In genomic region chr1:21077085-21077484, GRCh38 we compare ENCODE assay signal across 15 cellular contexts.
DNase-seq lines count a peak whose midpoint lies in the region; ATAC-seq lines count a peak whose summit lies in the region.
"Had no signal": no experiment of that assay in that cellular context is flagged by ENCODE, and none has a peak within 500 bp of the region (broad histone marks: within the 10 kb centered on the region; RNA-seq: fewer than 3 reads in every experiment).

No MANE protein-coding gene starts in this region.

- no peak overlapping the region for H4K91ac ChIP-seq in mesenchymal stem cell (ENCODE audit: low read length)

- H3K9me3 ChIP-seq in mesenchymal stem cell (ENCODE audit: control insufficient read depth, low read length) = no peaks in the 10 kb centered on the region
- H3K9me3 ChIP-seq: esophagus muscularis mucosa, spleen, vagina had no signal

- peaks cover 3% of the 10 kb centered on the region for H3K4me1 ChIP-seq in mesenchymal stem cell (ENCODE audit: control insufficient read depth, insufficient read depth, low read depth, low read length)

- no peak overlapping the region for H3K4me3 ChIP-seq in mesenchymal stem cell (ENCODE audit: insufficient read depth in 1 of 2, low read depth in 1 of 2, low read length in 2 of 2)
- H3K4me3 ChIP-seq: esophagus muscularis mucosa, spleen, vagina had no signal

- H2BK12ac ChIP-seq in mesenchymal stem cell (ENCODE audit: low read length in 2 of 2) = no peak overlapping the region

- H3K36me3 ChIP-seq in mesenchymal stem cell (ENCODE audit: control insufficient read depth in 1 of 2, insufficient read depth in 2 of 2, low read depth in 1 of 2, low read length in 2 of 2) = peaks cover 3 to 9% of the 10 kb centered on the region in 2 experiments
- H3K36me3 ChIP-seq: vagina had no signal

- H4K8ac ChIP-seq in mesenchymal stem cell (ENCODE audit: low read length) = no peak overlapping the region

- H2BK15ac ChIP-seq in mesenchymal stem cell (ENCODE audit: low read depth, poor library complexity, severe bottlenecking) = no peak overlapping the region

- no peak overlapping the region for H2AFZ ChIP-seq in mesenchymal stem cell (ENCODE audit: low read depth, low read length)

- H3K27me3 ChIP-seq in mesenchymal stem cell (ENCODE audit: control insufficient read depth in 1 of 2, insufficient read depth in 1 of 2, low read length in 2 of 2) = no peaks in the 10 kb centered on the region
- H3K27me3 ChIP-seq: esophagus muscularis mucosa, spleen, vagina had no signal

- no peak overlapping the region for H2BK5ac ChIP-seq in mesenchymal stem cell (ENCODE audit: low read depth, low read length, poor library complexity, severe bottlenecking)

- H3K14ac ChIP-seq in mesenchymal stem cell (ENCODE audit: low read length in 2 of 2) = no peak overlapping the region

- no peak overlapping the region for H3K27ac ChIP-seq in mesenchymal stem cell (ENCODE audit: low read length, poor library complexity, severe bottlenecking)
- H3K27ac ChIP-seq: esophagus muscularis mucosa, vagina, VCaP had no signal

- no peak overlapping the region for H2BK120ac ChIP-seq in mesenchymal stem cell (ENCODE audit: low read depth, low read length)

- ATAC-seq in HG03354 (IDR thresholded peaks at IDR 0.05; ENCODE audit: poor library complexity, severe bottlenecking, unreplicated experiment) = no peak

- no peak overlapping the region for H2AK5ac ChIP-seq in mesenchymal stem cell (ENCODE audit: low read length, severe bottlenecking)

- no peak overlapping the region for H3K4ac ChIP-seq in mesenchymal stem cell (ENCODE audit: low read depth in 1 of 2, low read length in 2 of 2)

- no peak overlapping the region for H3K23ac ChIP-seq in mesenchymal stem cell (ENCODE audit: low read length in 2 of 2)

- peaks cover 13% of the 10 kb centered on the region for H3K79me1 ChIP-seq in mesenchymal stem cell (replicated peaks; ENCODE audit: low read length, poor library complexity, severe bottlenecking)

- H3K9ac ChIP-seq in mesenchymal stem cell (ENCODE audit: low read length) = peak overlapping the region; percentile 70

- no peak overlapping the region for H3K4me2 ChIP-seq in mesenchymal stem cell (ENCODE audit: low read length, poor library complexity, severe bottlenecking)

- DNase-seq in ELR (ENCODE audit: low read depth) = peak; percentile 81
- DNase-seq in NCI-H226 = peak; percentile 63
- DNase-seq in dermis blood vessel endothelial cell = peak; percentile 76
- DNase-seq in mesenchymal stem cell = peak; percentile 90
- DNase-seq in RPMI8226 = no peak
- DNase-seq in KG1 (lab: John Stamatoyannopoulos, UW) = no peak
- no peak for DNase-seq in activated T-cell treated with anti-CD3 and anti-CD28 coated beads, Interleukin-2, amount 50 U/mL, for 48 hours
- DNase-seq: activated T-cell treated with anti-CD3 and anti-CD28 coated beads for 4 hours, C1 segment of cervical spinal cord, NCI-H187, spleen had no signal

- no peak overlapping the region for H3K18ac ChIP-seq in mesenchymal stem cell (ENCODE audit: low read depth in 1 of 2, low read length in 2 of 2)

Comparison
In these comparisons a context has a peak if more than half of its experiments do, and no peak if none do; other contexts are left out.
1. DNase-seq: peak in ELR (single experiment), NCI-H226 (single experiment), dermis blood vessel endothelial cell (single experiment) and mesenchymal stem cell (single experiment); none in RPMI8226 (single experiment), KG1 (single experiment) and activated T-cell treated with anti-CD3 and anti-CD28 coated beads, Interleukin-2, amount 50 U/mL, for 48 hours (0 of 2).